In genomic region chr3:31508452-31509146, GRCh38 we compare ENCODE assay signal across 17 cellular contexts. TPM values are rescaled to one million over a fixed set of nuclear protein-coding genes. Genes with fewer than 3 reads are reported as not detected.
DNase-seq lines count a peak whose midpoint lies in the region; ATAC-seq, FAIRE-seq and TF ChIP-seq lines count a peak whose summit lies in the region.
"Had no signal": no experiment of that assay in that cellular context is flagged by ENCODE, and none has a peak within 500 bp of the region (broad histone marks: within the 10 kb centered on the region; RNA-seq: fewer than 3 reads in every experiment).

No MANE protein-coding gene starts in this region.

- no peaks in the 10 kb centered on the region for H3K9me3 ChIP-seq in CD4-positive, CD25-positive, alpha-beta regulatory T cell (ENCODE audit: control insufficient read depth in 2 of 2, low read length in 2 of 2)
- H3K9me3 ChIP-seq: A549, MG63, Peyer's patch had no signal

- H3K4me3 Mint-ChIP-seq in activated CD4-positive, alpha-beta T cell treated with anti-CD3 and anti-CD28 coated beads, Interleukin-2, amount 10 ng/mL, durations not matched to agents 24 days and 14 days: peak overlapping the region; percentile 37
- H3K4me3 Mint-ChIP-seq in CD4-positive, CD25-positive, alpha-beta regulatory T cell: peak overlapping the region; percentile 6 to 67 (median 34)
- H3K4me3 Mint-ChIP-seq in activated naive CD8-positive, alpha-beta T cell treated with anti-CD3 and anti-CD28 coated beads for 36 hours: peak overlapping the region; percentile 33
- H3K4me3 Mint-ChIP-seq: CD14-positive monocyte, HFFc6 had no signal

- peaks cover 36% of the 10 kb centered on the region for H3K4me1 Mint-ChIP-seq in activated CD4-positive, alpha-beta T cell treated with anti-CD3 and anti-CD28 coated beads, Interleukin-2, amount 10 ng/mL, durations not matched to agents 24 days and 14 days
- H3K4me1 Mint-ChIP-seq in CD4-positive, CD25-positive, alpha-beta regulatory T cell: peaks cover 24 to 49% (median 42%) of the 10 kb centered on the region in 4 donors
- peaks cover 42% of the 10 kb centered on the region for H3K4me1 Mint-ChIP-seq in activated naive CD8-positive, alpha-beta T cell treated with anti-CD3 and anti-CD28 coated beads for 36 hours

- H3K9me3 Mint-ChIP-seq in activated CD4-positive, alpha-beta T cell treated with anti-CD3 and anti-CD28 coated beads, Interleukin-2, amount 10 ng/mL, durations not matched to agents 24 days and 14 days: peaks cover 4% of the 10 kb centered on the region
- peaks cover 0 to 2% (median 0%) of the 10 kb centered on the region in 7 donors for H3K9me3 Mint-ChIP-seq in CD4-positive, CD25-positive, alpha-beta regulatory T cell
- peaks cover 7% of the 10 kb centered on the region for H3K9me3 Mint-ChIP-seq in activated naive CD8-positive, alpha-beta T cell treated with anti-CD3 and anti-CD28 coated beads for 36 hours
- H3K9me3 Mint-ChIP-seq: HFFc6 had no signal

- peaks cover 3% of the 10 kb centered on the region for H3K27me3 ChIP-seq in CD4-positive, CD25-positive, alpha-beta regulatory T cell (ENCODE audit: control insufficient read depth, insufficient read depth, low read length)
- H3K27me3 ChIP-seq: MG63, Peyer's patch had no signal

- no peak overlapping the region for H3K27ac ChIP-seq in CD4-positive, CD25-positive, alpha-beta regulatory T cell (ENCODE audit: insufficient read depth, low read length, poor library complexity, severe bottlenecking)
- H3K27ac ChIP-seq: A549, KMS-11, Peyer's patch had no signal

- H3K4me3 ChIP-seq in CD4-positive, CD25-positive, alpha-beta regulatory T cell (ENCODE audit: low read depth, low read length): peak overlapping the region; percentile 42
- H3K4me3 ChIP-seq: A549, MG63, Peyer's patch had no signal

- TF ChIP-seq POLR2A in GM12891 (IDR thresholded peaks at IDR 0.05; ENCODE audit: low read depth, low read length): no peak

- FAIRE-seq in GM12891 (lab: Jason Lieb, UNC): no peak
- FAIRE-seq: A549 had no signal

- DNase-seq in activated CD4-positive, alpha-beta T cell treated with anti-CD3 and anti-CD28 coated beads, Interleukin-2, amount 10 ng/mL, durations not matched to agents 24 days and 14 days: no peak
- DNase-seq in activated CD4-positive, alpha-beta T cell treated with anti-CD3 and anti-CD28 coated beads for 4 hours: no peak
- peak in 1 of 3 donors; percentile 85 for DNase-seq in CD4-positive, CD25-positive, alpha-beta regulatory T cell
- DNase-seq in GM12891 (ENCODE audit: insufficient read length, low spot score): no peak
- no peak for DNase-seq in activated naive CD8-positive, alpha-beta T cell treated with anti-CD3 and anti-CD28 coated beads for 36 hours
- DNase-seq in left colon: no peak
- DNase-seq: HFFc6, MG63, NCI-H1930, NCI-H510A, Peyer's patch, Right ventricle myocardium superior had no signal

- H3K4me1 ChIP-seq in CD4-positive, CD25-positive, alpha-beta regulatory T cell (ENCODE audit: control insufficient read depth, insufficient read depth, low read length, poor library complexity, severe bottlenecking): peaks cover 18% of the 10 kb centered on the region
- H3K4me1 ChIP-seq: A549, Peyer's patch had no signal

- ATAC-seq in CD4-positive, CD25-positive, alpha-beta regulatory T cell (ENCODE audit: low read depth in 2 of 2): peak; percentile 47 to 71
- ATAC-seq in HG02870 (IDR thresholded peaks at IDR 0.05; ENCODE audit: unreplicated experiment) (no peak), left colon (no peak), GM21825 (IDR thresholded peaks at IDR 0.05; ENCODE audit: unreplicated experiment) (no peak)
- ATAC-seq: A549 had no signal

- no peaks in the 10 kb centered on the region for H3K36me3 ChIP-seq in CD4-positive, CD25-positive, alpha-beta regulatory T cell (ENCODE audit: control insufficient read depth, insufficient read depth, low read length)
- H3K36me3 ChIP-seq: MG63, Peyer's patch had no signal

- H3K27ac Mint-ChIP-seq in activated CD4-positive, alpha-beta T cell treated with anti-CD3 and anti-CD28 coated beads, Interleukin-2, amount 10 ng/mL, durations not matched to agents 24 days and 14 days: no peak overlapping the region
- peak overlapping the region; percentile 58 to 83 (median 77) for H3K27ac Mint-ChIP-seq in CD4-positive, CD25-positive, alpha-beta regulatory T cell
- peak overlapping the region; percentile 77 for H3K27ac Mint-ChIP-seq in activated naive CD8-positive, alpha-beta T cell treated with anti-CD3 and anti-CD28 coated beads for 36 hours
- H3K27ac Mint-ChIP-seq: HFFc6 had no signal

- H3K36me3 Mint-ChIP-seq in activated CD4-positive, alpha-beta T cell treated with anti-CD3 and anti-CD28 coated beads, Interleukin-2, amount 10 ng/mL, durations not matched to agents 24 days and 14 days (ENCODE audit: low read depth): peaks cover 2% of the 10 kb centered on the region
- H3K36me3 Mint-ChIP-seq in CD4-positive, CD25-positive, alpha-beta regulatory T cell: no peaks in the 10 kb centered on the region
- peaks cover 4% of the 10 kb centered on the region for H3K36me3 Mint-ChIP-seq in activated naive CD8-positive, alpha-beta T cell treated with anti-CD3 and anti-CD28 coated beads for 36 hours
- H3K36me3 Mint-ChIP-seq: CD14-positive monocyte had no signal

- intact Hi-C loops in activated CD4-positive, alpha-beta T cell treated with anti-CD3 and anti-CD28 coated beads, Interleukin-2, amount 10 ng/mL, durations not matched to agents 24 days and 14 days (cut with micrococcal nuclease): no loop called here
- intact Hi-C loops in left colon (cut with DNase I, micrococcal nuclease): no loop called here

- H3K27me3 Mint-ChIP-seq in activated CD4-positive, alpha-beta T cell treated with anti-CD3 and anti-CD28 coated beads, Interleukin-2, amount 10 ng/mL, durations not matched to agents 24 days and 14 days: no peaks in the 10 kb centered on the region
- H3K27me3 Mint-ChIP-seq in CD4-positive, CD25-positive, alpha-beta regulatory T cell: peaks cover 7% of the 10 kb centered on the region
- no peaks in the 10 kb centered on the region for H3K27me3 Mint-ChIP-seq in activated naive CD8-positive, alpha-beta T cell treated with anti-CD3 and anti-CD28 coated beads for 36 hours

TF ChIP-seq in GM12891, 5 proteins besides CTCF, POLR2A, EP300 and RAD21:
- peak; percentile 38; the same call in 1 of the 2 replicates for TF ChIP-seq SPI1 (IDR thresholded peaks at IDR 0.05; ENCODE audit: low read depth, low read length)
- TF ChIP-seq PAX5 (IDR thresholded peaks at IDR 0.05; ENCODE audit: insufficient read depth, low read length, severe bottlenecking): no peak
TF ChIP-seq in GM12891: peak in this region for 1.

RNA-seq across cellular contexts. Expression of gene STT3B, which starts 24.1 kb away (rescaled TPM):
- total RNA-seq in activated CD4-positive, alpha-beta T cell treated with anti-CD3 and anti-CD28 coated beads, Interleukin-2, amount 10 ng/mL, durations not matched to agents 24 days and 14 days: 118 and 120 TPM in 2 replicates
- 108 TPM for total RNA-seq in CD4-positive, CD25-positive, alpha-beta regulatory T cell
- polyA plus RNA-seq in CD4-positive, CD25-positive, alpha-beta regulatory T cell: 10 to 100 TPM; 85.1 to 91.3 (median 89.5) TPM
- 65.3 TPM for polyA plus RNA-seq in GM12891 (2012; ENCODE audit: low read depth, missing spikeins)
- total RNA-seq in activated naive CD8-positive, alpha-beta T cell treated with anti-CD3 and anti-CD28 coated beads for 36 hours: 100 to 1,000 TPM; 113 to 115 TPM
- total RNA-seq in left colon: 100 to 1,000 TPM; 104 to 113 TPM

Comparison
In these comparisons a context has a peak if more than half of its experiments do, and no peak if none do; other contexts are left out.
1. ATAC-seq: peak in CD4-positive, CD25-positive, alpha-beta regulatory T cell (2 of 2); none in HG02870 (single experiment), left colon (single experiment) and GM21825 (single experiment).
2. Peak in every context shown above with its lines, with median percentiles within 50 percentile points of each other: H3K4me3 Mint-ChIP-seq.